ENCODE assay signal across 8 cellular contexts in the genomic region with DNA sequence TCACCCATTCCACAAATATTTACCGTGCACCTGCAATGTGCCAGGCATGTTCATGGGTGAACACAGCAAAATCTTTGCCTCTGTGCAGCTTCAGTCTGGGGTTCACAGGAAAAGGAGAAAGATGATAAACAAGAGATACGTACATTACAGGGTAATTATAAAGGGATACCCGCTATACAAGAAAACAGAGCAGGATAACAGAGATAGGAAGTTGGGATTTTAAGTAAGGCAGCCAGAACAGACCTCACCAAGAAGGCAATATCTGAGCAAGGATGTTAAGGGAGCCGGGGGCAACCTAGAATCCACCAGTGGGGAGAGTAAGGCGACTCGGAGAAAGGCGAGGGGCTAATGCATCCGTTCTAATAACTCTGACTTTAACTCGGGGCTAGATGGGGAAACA. TPM values are rescaled to one million over a fixed set of nuclear protein-coding genes. Genes with fewer than 3 reads are reported as not detected.
DNase-seq lines count a peak whose midpoint lies in the region; ATAC-seq and TF ChIP-seq lines count a peak whose summit lies in the region.

No MANE protein-coding gene starts in this region.

- DNase-seq in ascending aorta (ENCODE audit: low spot score in 2 of 2): no peak
- no peak for DNase-seq in lower leg skin (ENCODE audit: low spot score in 2 of 2)
- DNase-seq in AML-193 (lab: John Stamatoyannopoulos, UW): no peak
- DNase-seq in NCI-H2227 treated with DMSO at 0.1 percent for 48 hours (lab: John Stamatoyannopoulos, UW): no peak

- H3K9me3 ChIP-seq in ascending aorta: no peaks in the 10 kb centered on the region

- WGBS in lower leg skin, 2 donors: 11 to 15% methylated on average over 9 of the region's 9 CpGs
- WGBS in urinary bladder: 5% methylated on average over 9 of the region's 9 CpGs

- TF ChIP-seq POLR2A in lower leg skin (IDR thresholded peaks at IDR 0.05): no peak

- TF ChIP-seq CTCF in ascending aorta (IDR thresholded peaks at IDR 0.05) (no peak), lower leg skin (IDR thresholded peaks at IDR 0.05) (no peak)

- H3K4me1 ChIP-seq in ascending aorta (peaks cover 0 to 8% of the 10 kb centered on the region in 2 donors), urinary bladder (ENCODE audit: insufficient read depth) (no peaks in the 10 kb centered on the region)

- H3K36me3 ChIP-seq in ascending aorta (no peaks in the 10 kb centered on the region), urinary bladder (ENCODE audit: insufficient read depth) (no peaks in the 10 kb centered on the region)

- H3K27ac ChIP-seq in ascending aorta (peak overlapping the region; percentile 80 to 81), urinary bladder (ENCODE audit: low read depth) (peak overlapping the region; percentile 92)

- H3K27me3 ChIP-seq in ascending aorta: no peaks in the 10 kb centered on the region

- H3K4me3 ChIP-seq in ascending aorta (peak overlapping the region; percentile 82 to 95), lower leg skin (ENCODE audit: low read depth, poor library complexity, severe bottlenecking) (peak overlapping the region; percentile 20), urinary bladder (ENCODE audit: low read depth, low read length) (peak overlapping the region; percentile 100)

- intact Hi-C loops in ascending aorta (cut with DNase I) (loop anchor here (5.0 to 10.0 kb wide), 4 partner anchors 205 to 450 kb away; partner anchors contain the start of genes KLF4 and ZNF462), lower leg skin (cut with DNase I; ENCODE audit: low total_unique reads) (no loop called here)

- peak; percentile 0 for ATAC-seq in GM18909 (IDR thresholded peaks at IDR 0.05; ENCODE audit: poor library complexity, unreplicated experiment)
- ATAC-seq in HG03354 (IDR thresholded peaks at IDR 0.05; ENCODE audit: poor library complexity, severe bottlenecking, unreplicated experiment): peak; percentile 4
- no peak for ATAC-seq in HG03045 (IDR thresholded peaks at IDR 0.05; ENCODE audit: unreplicated experiment)

RNA-seq across cellular contexts. Expression of gene RAD23B, which starts 0.8 kb away (rescaled TPM):
- total RNA-seq in ascending aorta (57.7 TPM), lower leg skin (100 to 1,000 TPM in 3 of 4 donors, 10 to 100 TPM in 1; 88.6 to 136 (median 114) TPM), urinary bladder (118 TPM)
- polyA plus RNA-seq in urinary bladder: 66.4 TPM

Comparison
In these comparisons a context has a peak if more than half of its experiments do, and no peak if none do; other contexts are left out.
1. H3K4me3 ChIP-seq: peak in every context shown above with its lines; median percentile 100 in urinary bladder; 88 in ascending aorta; 20 in lower leg skin.